8 cellular contexts compared by ENCODE assay signal in the genomic region with DNA sequence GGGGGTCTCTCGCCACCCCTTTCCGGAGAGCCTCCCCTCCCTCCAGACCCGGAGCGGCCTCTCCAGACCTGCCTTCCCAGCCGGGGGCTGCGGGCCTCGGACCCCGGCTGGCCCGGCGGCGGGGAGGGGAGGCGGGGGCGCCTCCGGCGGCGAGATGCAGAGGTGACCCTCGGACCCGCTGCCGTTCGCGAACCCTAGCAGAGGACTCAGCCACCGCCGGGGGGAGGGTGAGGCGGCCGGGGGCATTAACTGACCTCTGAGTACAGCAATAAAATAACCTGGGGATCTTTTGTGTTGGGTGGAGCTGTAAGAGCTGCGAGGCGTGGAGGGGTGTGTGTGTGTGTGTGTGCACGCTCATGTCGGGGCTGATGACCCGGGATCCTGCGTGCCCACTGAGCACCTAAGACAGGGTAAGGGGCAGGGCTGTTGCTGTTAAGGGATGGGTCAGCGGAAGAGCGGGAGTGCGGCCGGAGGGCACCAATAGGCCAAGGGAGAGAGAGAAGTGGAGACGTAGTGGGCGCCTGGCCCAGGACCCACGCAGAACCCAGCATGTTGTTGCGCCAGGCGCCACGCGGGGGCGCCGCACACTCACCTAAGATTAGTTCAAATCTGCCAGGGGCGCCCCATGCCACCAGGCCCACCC. TPM values are rescaled to one million over a fixed set of nuclear protein-coding genes. Genes with fewer than 3 reads are reported as not detected.
DNase-seq lines count a peak whose midpoint lies in the region; TF ChIP-seq lines count a peak whose summit lies in the region.

No MANE protein-coding gene starts in this region.

- H2AFZ ChIP-seq in neural progenitor cell (replicated peaks), result no peak overlapping the region

- whole genome bisulfite sequencing in thyroid gland, 2 donors, result 0 to 1% methylated on average over 25 to 39 of the region's 45 CpGs

- H3K4me3 Mint-ChIP-seq in neural progenitor cell, result peak overlapping the region; percentile 83

- no peaks in the 10 kb centered on the region for H3K36me3 Mint-ChIP-seq in neural progenitor cell

- H3F3A ChIP-seq in neural progenitor cell (ENCODE audit: low read depth), result peaks cover 3% of the 10 kb centered on the region

- peaks cover 14% of the 10 kb centered on the region for H3K4me1 Mint-ChIP-seq in neural progenitor cell

- H3K4me1 ChIP-seq in neural progenitor cell (peaks cover 8% of the 10 kb centered on the region), thyroid gland (peaks cover 17 to 23% of the 10 kb centered on the region in 2 donors)

- H3K27ac ChIP-seq in neural progenitor cell (no peak overlapping the region), thyroid gland (no peak overlapping the region)

- H3K9me3 ChIP-seq in neural progenitor cell (ENCODE audit: low read depth) (no peaks in the 10 kb centered on the region), thyroid gland (no peaks in the 10 kb centered on the region)

- peak overlapping the region; percentile 80 for H3K4me2 ChIP-seq in neural progenitor cell

- intact Hi-C loops in thyroid gland (cut with DNase I), result no loop called here

- TF ChIP-seq POLR2A in thyroid gland (IDR thresholded peaks at IDR 0.05), result no peak

- H3K9ac ChIP-seq in neural progenitor cell, result no peak overlapping the region

- H3K36me3 ChIP-seq in neural progenitor cell (no peaks in the 10 kb centered on the region), thyroid gland (no peaks in the 10 kb centered on the region)

- H3K27me3 Mint-ChIP-seq in neural progenitor cell (ENCODE audit: insufficient read depth, low read depth), result peaks cover 37% of the 10 kb centered on the region

- peak; percentile 30 for DNase-seq in DMS153 treated with DMSO at 0.1 percent for 48 hours (lab: John Stamatoyannopoulos, UW; ENCODE audit: unreplicated experiment)
- DNase-seq in DMS153 (lab: John Stamatoyannopoulos, UW), result no peak
- DNase-seq in NCI-H82 treated with DMSO at 0.1 percent for 48 hours (lab: John Stamatoyannopoulos, UW; ENCODE audit: unreplicated experiment), result peak; percentile 39
- peak; percentile 53 for DNase-seq in activated T-helper 1 cell treated with Interleukin-2 at 50 U/mL for 16 hours (ENCODE audit: low read depth)
- peak; percentile 40 for DNase-seq in fibroblast of mammary gland (ENCODE audit: low read depth)
- peak; percentile 79 for DNase-seq in neural progenitor cell (ENCODE audit: low spot score)
- DNase-seq in thyroid gland, result peak; percentile 48 to 49
- DNase-seq in hepatic stellate cell (ENCODE audit: low spot score), result no peak

- TF ChIP-seq CTCF in fibroblast of mammary gland (conservative IDR thresholded peaks at IDR 0.05; ENCODE audit: control insufficient read depth, insufficient read depth, low read depth, low read length) (peak; percentile 71), neural progenitor cell (IDR thresholded peaks at IDR 0.05) (peak; percentile 69), thyroid gland (IDR thresholded peaks at IDR 0.05) (peak; percentile 55 to 76 (median 58))

- H4K20me1 ChIP-seq in neural progenitor cell (ENCODE audit: low read depth), result peaks cover 21% of the 10 kb centered on the region

- H3K4me3 ChIP-seq in fibroblast of mammary gland (ENCODE audit: control insufficient read depth, low read depth, low read length) (no peak overlapping the region), neural progenitor cell (peak overlapping the region; percentile 43), thyroid gland (replicated peaks in 1 of 3) (peak overlapping the region in 1 of 3 donors; percentile 19)

- no peak overlapping the region for H3K27ac Mint-ChIP-seq in neural progenitor cell

- H3K27me3 ChIP-seq in neural progenitor cell (peaks cover 99% of the 10 kb centered on the region), thyroid gland (peaks cover 16% of the 10 kb centered on the region)

- H3K9me3 Mint-ChIP-seq in neural progenitor cell, result peaks cover 2% of the 10 kb centered on the region

- no peaks in the 10 kb centered on the region for H3K79me2 ChIP-seq in neural progenitor cell (ENCODE audit: low read depth)

RNA-seq across cellular contexts. Expression of a gene that starts 6.3 kb away (rescaled TPM):
- 0.65 TPM in 1 of 2 replicates, not detected in the other for total RNA-seq in neural progenitor cell (ENCODE audit: low replicate concordance)
- total RNA-seq in thyroid gland, result under 1 TPM in 1 of 4 donors, not detected in 3; 0.79 TPM

RNA-seq across cellular contexts. Expression of a gene that starts 16.4 kb away (rescaled TPM):
- 0.46 TPM in 1 of 2 replicates, not detected in the other for total RNA-seq in neural progenitor cell (ENCODE audit: low replicate concordance)
- 1 to 10 TPM in 1 of 4 donors, under 1 TPM in 1, not detected in 2; 0.54 to 1.1 TPM for total RNA-seq in thyroid gland

RNA-seq across cellular contexts. Expression of a gene that starts 24.3 kb away (rescaled TPM):
- total RNA-seq in neural progenitor cell (ENCODE audit: low replicate concordance), result 17.2 and 18.6 TPM in 2 replicates
- 10 to 100 TPM; 14.1 to 49.2 (median 24.5) TPM for total RNA-seq in thyroid gland

RNA-seq across cellular contexts. Expression of a gene that starts 34.0 kb away (rescaled TPM):
- 32.8 and 51.3 TPM in 2 replicates for total RNA-seq in neural progenitor cell (ENCODE audit: low replicate concordance)
- 100 to 1,000 TPM in 3 of 4 donors, 10 to 100 TPM in 1; 69.1 to 176 (median 117) TPM for total RNA-seq in thyroid gland

RNA-seq across cellular contexts. Expression of a gene that starts 46.0 kb away (rescaled TPM):
- total RNA-seq in neural progenitor cell (ENCODE audit: low replicate concordance), result not detected in 2 replicates
- under 1 TPM in 2 of 4 donors, not detected in 2; 0.27 to 0.67 TPM for total RNA-seq in thyroid gland

Comparison
In these comparisons a context has a peak if more than half of its experiments do, and no peak if none do; other contexts are left out.
1. DNase-seq: peak in DMS153 treated with DMSO at 0.1 percent for 48 hours (single experiment), NCI-H82 treated with DMSO at 0.1 percent for 48 hours (single experiment), activated T-helper 1 cell treated with Interleukin-2 at 50 U/mL for 16 hours (single experiment), fibroblast of mammary gland (single experiment), neural progenitor cell (single experiment) and thyroid gland (2 of 2); none in DMS153 (single experiment) and hepatic stellate cell (single experiment).
2. Peak in every context shown above with its lines, with median percentiles within 50 percentile points of each other: CTCF ChIP-seq.